8 cellular contexts compared by ENCODE assay signal in the genomic region with DNA sequence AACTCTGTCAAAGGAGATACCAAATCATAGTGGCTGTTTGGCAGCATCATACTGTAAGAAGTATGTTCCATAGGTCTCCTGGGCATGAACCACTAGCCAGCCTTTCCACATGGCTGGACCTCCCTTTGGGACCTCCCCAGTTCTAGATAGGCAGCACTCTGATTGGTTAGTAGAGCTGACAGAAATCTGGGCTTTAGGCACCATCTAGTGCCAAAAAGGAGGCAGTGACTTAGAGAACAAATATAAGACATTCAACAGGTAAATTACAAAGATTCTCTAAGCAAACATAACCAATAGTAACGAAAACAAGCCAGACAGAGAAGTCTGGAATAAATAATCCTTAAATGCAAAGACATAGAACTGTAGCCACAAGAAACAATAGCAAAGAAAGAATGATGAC.
DNase-seq lines count a peak whose midpoint lies in the region; ATAC-seq, FAIRE-seq and TF ChIP-seq lines count a peak whose summit lies in the region.

No MANE protein-coding gene starts in this region.

- no peaks in the 10 kb centered on the region for H3K79me2 ChIP-seq in astrocyte (ENCODE audit: insufficient read depth, low read length)

- no peaks in the 10 kb centered on the region for H4K20me1 ChIP-seq in astrocyte (ENCODE audit: insufficient read depth, low read length)

- in situ Hi-C loops in KBM-7 (cut with MboI; ENCODE audit: low pct_unique_long_range_greater_than_20kb, low sequenced_read_pairs): no loop called here

- TF ChIP-seq CTCF in D721Med (IDR thresholded peaks at IDR 0.05; ENCODE audit: insufficient read depth, missing control alignments): peak; percentile 56
- peak; percentile 36 for TF ChIP-seq CTCF in astrocyte (IDR thresholded peaks at IDR 0.05; ENCODE audit: insufficient read depth, low read depth, low read length)
- TF ChIP-seq CTCF in left lung (IDR thresholded peaks at IDR 0.05): no peak
- TF ChIP-seq CTCF in nephron progenitor cell (IDR thresholded peaks at IDR 0.05): no peak

- no peaks in the 10 kb centered on the region for H3K4me1 ChIP-seq in astrocyte (ENCODE audit: insufficient read depth, low read length)
- no peaks in the 10 kb centered on the region for H3K4me1 ChIP-seq in left lung

- ATAC-seq in left lung: peak; percentile 51
- ATAC-seq in HG02840 (IDR thresholded peaks at IDR 0.05; ENCODE audit: low FRiP score, unreplicated experiment): no peak

- H3K4me1 Mint-ChIP-seq in astrocyte (ENCODE audit: low read depth, unreplicated experiment) (no peaks in the 10 kb centered on the region), nephron progenitor cell (no peaks in the 10 kb centered on the region)

- H3K4me3 Mint-ChIP-seq in astrocyte (ENCODE audit: unreplicated experiment): no peak overlapping the region
- H3K4me3 Mint-ChIP-seq in nephron progenitor cell: no peak overlapping the region

- H3K27ac ChIP-seq in astrocyte (ENCODE audit: low read depth, low read length) (no peak overlapping the region), left lung (no peak overlapping the region)

- H3K27me3 Mint-ChIP-seq in astrocyte (ENCODE audit: low read depth, unreplicated experiment) (no peaks in the 10 kb centered on the region), nephron progenitor cell (ENCODE audit: low read depth, poor library complexity) (no peaks in the 10 kb centered on the region)

- no peak overlapping the region for H3K27ac Mint-ChIP-seq in astrocyte (ENCODE audit: unreplicated experiment)
- no peak overlapping the region for H3K27ac Mint-ChIP-seq in nephron progenitor cell

- H3K36me3 ChIP-seq in astrocyte (ENCODE audit: insufficient read depth, low read length) (no peaks in the 10 kb centered on the region), left lung (no peaks in the 10 kb centered on the region)

- intact Hi-C loops in left lung (cut with DNase I): no loop called here

- peaks cover 19% of the 10 kb centered on the region for H3K9me3 Mint-ChIP-seq in astrocyte (ENCODE audit: unreplicated experiment)
- peaks cover 13% of the 10 kb centered on the region for H3K9me3 Mint-ChIP-seq in nephron progenitor cell

- DNase-seq in D721Med (ENCODE audit: insufficient read length, low spot score) (no peak), KBM-7 (peak; percentile 38), astrocyte (ENCODE audit: low read depth) (peak; percentile 31), left lung (no peak), nephron progenitor cell (no peak)
- no peak for DNase-seq in activated T-cell treated with anti-CD3 and anti-CD28 coated beads, Interleukin-2, amount 50 U/mL, for 1 hour
- no peak for DNase-seq in stimulated activated naive CD4-positive, alpha-beta T cell treated with Interleukin-2 at 50 U/mL for 16 hours (lab: John Stamatoyannopoulos, UW)

- no peaks in the 10 kb centered on the region for H3K27me3 ChIP-seq in astrocyte (ENCODE audit: insufficient read depth, low read length)
- H3K27me3 ChIP-seq in left lung: no peaks in the 10 kb centered on the region

- no peak overlapping the region for H2AFZ ChIP-seq in astrocyte (ENCODE audit: low read depth, low read length)

- H3K9me3 ChIP-seq in astrocyte (ENCODE audit: insufficient read depth, low read depth, low read length) (no peaks in the 10 kb centered on the region), left lung (no peaks in the 10 kb centered on the region)

- no peak overlapping the region for H3K9ac ChIP-seq in astrocyte (ENCODE audit: low read length)

- H3K4me3 ChIP-seq in astrocyte (ENCODE audit: insufficient read depth, low read depth, low read length) (no peak overlapping the region), left lung (no peak overlapping the region)

- FAIRE-seq in D721Med (lab: Jason Lieb, UNC): no peak
- FAIRE-seq in astrocyte (lab: Jason Lieb, UNC): no peak

- H3K36me3 Mint-ChIP-seq in astrocyte (ENCODE audit: low read depth, unreplicated experiment) (no peaks in the 10 kb centered on the region), nephron progenitor cell (ENCODE audit: low read depth) (no peaks in the 10 kb centered on the region)

- H3K4me2 ChIP-seq in astrocyte (ENCODE audit: low read length): no peak overlapping the region

Comparison
In these comparisons a context has a peak if more than half of its experiments do, and no peak if none do; other contexts are left out.
1. DNase-seq: peak in KBM-7 (single experiment) and astrocyte (single experiment); none in D721Med (single experiment), left lung (0 of 2), activated T-cell treated with anti-CD3 and anti-CD28 coated beads, Interleukin-2, amount 50 U/mL, for 1 hour (single experiment), nephron progenitor cell (single experiment) and stimulated activated naive CD4-positive, alpha-beta T cell treated with Interleukin-2 at 50 U/mL for 16 hours (single experiment).
2. CTCF ChIP-seq: peak in D721Med (single experiment) and astrocyte (single experiment); none in left lung (0 of 2) and nephron progenitor cell (single experiment).